Comparison of ENCODE assay signal across 19 cellular contexts in the genomic region with DNA sequence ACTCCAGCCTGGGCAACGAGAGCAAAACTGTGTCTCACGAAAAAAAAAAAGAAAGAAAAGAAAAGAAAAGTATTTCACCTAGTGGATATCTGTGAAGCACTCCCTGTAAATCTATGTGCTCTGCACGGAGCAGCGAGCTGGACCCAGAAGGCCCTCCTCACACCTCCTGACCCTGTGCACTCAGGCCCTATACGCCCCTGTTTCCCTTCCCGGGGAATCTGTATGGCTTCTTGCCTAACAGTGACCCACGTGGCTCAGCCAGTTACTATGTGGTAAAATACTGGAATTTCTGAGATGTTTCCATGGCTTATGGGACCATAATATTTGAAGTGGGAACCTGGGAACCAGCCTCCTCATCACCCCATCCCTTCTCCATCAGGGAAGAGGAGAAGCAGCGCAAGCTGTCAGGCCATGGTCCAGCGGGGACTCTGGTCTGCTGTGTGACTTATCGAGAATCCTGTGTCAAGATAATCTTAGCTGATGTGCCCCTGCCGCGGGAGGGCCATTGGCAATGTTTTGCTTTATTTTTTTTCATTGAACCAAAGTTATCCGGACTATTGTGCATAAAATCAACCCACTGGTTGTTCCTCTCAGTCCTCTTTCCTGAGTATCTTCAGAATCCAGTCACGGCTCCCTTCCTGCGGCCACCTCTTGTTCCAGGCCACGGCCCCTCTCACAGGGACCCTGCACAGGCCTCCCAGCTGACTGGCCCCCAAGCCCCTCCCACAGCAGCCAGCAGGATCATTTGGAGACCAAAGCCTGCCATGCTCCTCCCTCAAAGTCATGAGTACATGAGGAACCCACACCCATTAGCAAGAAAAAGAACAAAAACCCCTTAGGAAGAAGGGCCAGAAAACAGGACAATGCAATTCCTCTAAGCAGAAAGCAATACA. TPM values are rescaled to one million over a fixed set of nuclear protein-coding genes. Genes with fewer than 3 reads are reported as not detected.
DNase-seq lines count a peak whose midpoint lies in the region; TF ChIP-seq lines count a peak whose summit lies in the region.
"Had no signal": no experiment of that assay in that cellular context is flagged by ENCODE, and none has a peak within 500 bp of the region (broad histone marks: within the 10 kb centered on the region; RNA-seq: fewer than 3 reads in every experiment).

No MANE protein-coding gene starts in this region.

- TF ChIP-seq CTCF in RWPE1 (conservative IDR thresholded peaks at IDR 0.05; ENCODE audit: low read depth) (no peak), nephron progenitor cell (IDR thresholded peaks at IDR 0.05) (no peak), transverse colon (IDR thresholded peaks at IDR 0.05) (no peak), type B pancreatic cell (conservative IDR thresholded peaks at IDR 0.05) (no peak), HFFc6 (IDR thresholded peaks at IDR 0.05) (no peak)

- in situ Hi-C loops in transverse colon (cut with MboI; ENCODE audit: low pct_ligation_motif_present in 1 of 4, low pct_unique_long_range_greater_than_20kb in 1 of 4, low sequenced_read_pairs in 3 of 4), result no loop called here

- no peak for TF ChIP-seq POLR2A in transverse colon (IDR thresholded peaks at IDR 0.05)

- intact Hi-C loops in transverse colon (cut with DNase I; ENCODE audit: low total_unique reads), result loop anchor here (5.0 kb wide), 1 partner anchor 1303 kb away; no protein-coding TSS in a partner anchor

- POLR2A ChIA-PET in RWPE1 (lab: Yijun Ruan, JAX; ENCODE audit: low non-redundant PET), result no interaction called here

- H3K9me3 ChIP-seq in transverse colon, result no peaks in the 10 kb centered on the region
- H3K9me3 ChIP-seq: BLaER1 treated with 17β-estradiol and CSF1 and Interleukin-3, amounts not matched to agents 10 nM and 100 nM; SJSA1 had no signal

- no peaks in the 10 kb centered on the region for H3K9me3 Mint-ChIP-seq in nephron progenitor cell
- H3K9me3 Mint-ChIP-seq in type B pancreatic cell, result no peaks in the 10 kb centered on the region
- no peaks in the 10 kb centered on the region for H3K9me3 Mint-ChIP-seq in HFFc6
- H3K9me3 Mint-ChIP-seq: CD8-positive, alpha-beta memory T cell had no signal

- peaks cover 11 to 50% (median 36%) of the 10 kb centered on the region in 4 donors for H3K4me1 ChIP-seq in transverse colon
- H3K4me1 ChIP-seq: BLaER1 treated with 17β-estradiol and CSF1 and Interleukin-3, amounts not matched to agents 10 nM and 100 nM; SJSA1 had no signal

- H3K36me3 ChIP-seq in transverse colon, result no peaks in the 10 kb centered on the region
- H3K36me3 ChIP-seq: BLaER1 treated with 17β-estradiol and CSF1 and Interleukin-3, amounts not matched to agents 10 nM and 100 nM; SJSA1 had no signal

- no peak for TF ChIP-seq EP300 in transverse colon (IDR thresholded peaks at IDR 0.05; ENCODE audit: low read depth)

- no peaks in the 10 kb centered on the region for H3K27me3 Mint-ChIP-seq in nephron progenitor cell (ENCODE audit: low read depth, poor library complexity)
- H3K27me3 Mint-ChIP-seq in type B pancreatic cell, result no peaks in the 10 kb centered on the region
- H3K27me3 Mint-ChIP-seq in HFFc6 (ENCODE audit: insufficient read depth), result peaks cover 2% of the 10 kb centered on the region; the same call in 1 of the 2 replicates

- H3K27ac ChIP-seq in RWPE1 (peak overlapping the region; percentile 10; the same call in 1 of the 2 replicates), transverse colon (peak overlapping the region; percentile 85 to 87 (median 86))
- H3K27ac ChIP-seq: BLaER1 treated with 17β-estradiol and CSF1 and Interleukin-3, amounts not matched to agents 10 nM and 100 nM; SJSA1 had no signal

- H3K4me3 ChIP-seq in transverse colon, result peak overlapping the region in 1 of 4 donors; percentile 36
- H3K4me3 ChIP-seq: BLaER1 treated with 17β-estradiol and CSF1 and Interleukin-3, amounts not matched to agents 10 nM and 100 nM; SJSA1 had no signal

- no peaks in the 10 kb centered on the region for H3K27me3 ChIP-seq in transverse colon
- H3K27me3 ChIP-seq: BLaER1 treated with 17β-estradiol and CSF1 and Interleukin-3, amounts not matched to agents 10 nM and 100 nM; SJSA1 had no signal

- H3K4me3 Mint-ChIP-seq in nephron progenitor cell (no peak overlapping the region), type B pancreatic cell (no peak overlapping the region), HFFc6 (no peak overlapping the region)
- H3K4me3 Mint-ChIP-seq: CD8-positive, alpha-beta memory T cell had no signal

- H3K27ac Mint-ChIP-seq in nephron progenitor cell, result peak overlapping the region; percentile 11
- H3K27ac Mint-ChIP-seq in type B pancreatic cell, result no peak overlapping the region
- no peak overlapping the region for H3K27ac Mint-ChIP-seq in HFFc6

- no peaks in the 10 kb centered on the region for H3K36me3 Mint-ChIP-seq in nephron progenitor cell (ENCODE audit: low read depth)
- H3K36me3 Mint-ChIP-seq in type B pancreatic cell, result no peaks in the 10 kb centered on the region
- no peaks in the 10 kb centered on the region for H3K36me3 Mint-ChIP-seq in HFFc6 (ENCODE audit: low read depth)
- H3K36me3 Mint-ChIP-seq: CD8-positive, alpha-beta memory T cell had no signal

- CTCF ChIA-PET in RWPE1 (lab: Yijun Ruan, JAX), result interaction anchor here (0.6 kb wide), 1 partner anchor 71 kb away, joined by 3 read pairs; no protein-coding TSS in a partner anchor

- DNase-seq in RWPE1 (ENCODE audit: low spot score) (no peak), left kidney (ENCODE audit: low read depth, low spot score) (peak; percentile 67), nephron progenitor cell (peak; percentile 25), transverse colon (no peak), type B pancreatic cell (ENCODE audit: extremely low spot score, unreplicated experiment) (no peak), NCI-H128 (lab: John Stamatoyannopoulos, UW; ENCODE audit: unreplicated experiment) (no peak), HFFc6 (no peak)
- DNase-seq: CD8-positive, alpha-beta memory T cell; GDM1; KBM-7; NCI-H1092; NCI-H146; NCI-H2029; NCI-H226; NCI-H510A treated with DMSO at 0.1 percent for 48 hours; NCI-H774; NK-92 treated with Interleukin-12 subunit alpha and Interleukin-12 subunit beta, amount 100 ng/mL, for 24 hours had no signal

- H3K4me1 Mint-ChIP-seq in nephron progenitor cell, result peaks cover 90% of the 10 kb centered on the region
- H3K4me1 Mint-ChIP-seq in type B pancreatic cell (ENCODE audit: unreplicated experiment), result peaks cover 64% of the 10 kb centered on the region
- H3K4me1 Mint-ChIP-seq in HFFc6 (ENCODE audit: low read depth), result peaks cover 3% of the 10 kb centered on the region; the same call in 1 of the 2 replicates
- H3K4me1 Mint-ChIP-seq: CD8-positive, alpha-beta memory T cell had no signal

- WGBS in transverse colon (ENCODE audit: low coverage in 1 of 2), 2 donors, result 89 to 91% methylated on average over 13 to 16 of the region's 16 CpGs

RNA-seq across cellular contexts. Expression of gene SDC1, which starts 30.6 kb away (rescaled TPM):
- total RNA-seq in transverse colon, result 100 to 1,000 TPM; 103 to 192 (median 127) TPM
- total RNA-seq in type B pancreatic cell (ENCODE audit: low replicate concordance), result 164 and 375 TPM in 2 replicates
- 100 to 1,000 TPM in 5 of 6 experiments, 10 to 100 TPM in 1; 92.1 to 141 (median 133) TPM for total RNA-seq in HFFc6 (2021; fragmentation: NEBNext Ultra II Directional; extraction: Animal tissue kit (Norgen Biotek cat#: 25700))

Comparison
In these comparisons a context has a peak if more than half of its experiments do, and no peak if none do; other contexts are left out.
1. DNase-seq: peak in left kidney (single experiment) and nephron progenitor cell (single experiment); none in RWPE1 (single experiment), transverse colon (single experiment), type B pancreatic cell (single experiment), NCI-H128 (single experiment) and HFFc6 (single experiment).